ENCODE assay signal across 1 cellular context in genomic region chr5:141811287-141812155, GRCh38.
TF ChIP-seq lines count a peak whose summit lies in the region.

No MANE protein-coding gene starts in this region.

TF ChIP-seq in WTC11, 78 proteins besides CTCF, POLR2A, EP300 and RAD21 (continued from another document):
- TF ChIP-seq USF2 (CRISPR knock-in tag; IDR thresholded peaks at IDR 0.05): 0 out of 2 replicates have a peak, but pooled peaks have one; percentile 6
- no peak for TF ChIP-seq ZNF138 (CRISPR knock-in tag; conservative IDR thresholded peaks at IDR 0.05)
- TF ChIP-seq ELF4 (CRISPR knock-in tag; IDR thresholded peaks at IDR 0.05; ENCODE audit: low read depth): no peak
- TF ChIP-seq ZNF317 (CRISPR knock-in tag; IDR thresholded peaks at IDR 0.05; ENCODE audit: borderline replicate concordance, low read depth): no peak
- peak; percentile 84; the same call in 1 of the 2 replicates for TF ChIP-seq FOXP4 (CRISPR knock-in tag; IDR thresholded peaks at IDR 0.05)
- TF ChIP-seq KAT7 (CRISPR knock-in tag; IDR thresholded peaks at IDR 0.05; ENCODE audit: borderline replicate concordance): 0 out of 2 replicates have a peak, but pooled peaks have one; percentile 24
- TF ChIP-seq ZNF532 (CRISPR knock-in tag; IDR thresholded peaks at IDR 0.05; ENCODE audit: borderline replicate concordance): no peak
- no peak for TF ChIP-seq MXD4 (CRISPR knock-in tag; IDR thresholded peaks at IDR 0.05; ENCODE audit: borderline replicate concordance)
- no peak for TF ChIP-seq GTF2I (CRISPR knock-in tag; conservative IDR thresholded peaks at IDR 0.05)
- TF ChIP-seq SMAD3 (CRISPR knock-in tag; IDR thresholded peaks at IDR 0.05; ENCODE audit: borderline replicate concordance): no peak
- no peak for TF ChIP-seq OVOL2 (CRISPR knock-in tag; IDR thresholded peaks at IDR 0.05; ENCODE audit: borderline replicate concordance)
- no peak for TF ChIP-seq ZNF219 (CRISPR knock-in tag; IDR thresholded peaks at IDR 0.05; ENCODE audit: borderline replicate concordance)
- TF ChIP-seq MYBL2 (CRISPR knock-in tag; IDR thresholded peaks at IDR 0.05): 0 out of 2 replicates have a peak, but pooled peaks have one; percentile 21
- no peak for TF ChIP-seq ZMAT4 (CRISPR knock-in tag; IDR thresholded peaks at IDR 0.05)
- TF ChIP-seq ESRRA (CRISPR knock-in tag; IDR thresholded peaks at IDR 0.05; ENCODE audit: borderline replicate concordance): no peak
- TF ChIP-seq NR2C2 (CRISPR knock-in tag; IDR thresholded peaks at IDR 0.05): no peak
- TF ChIP-seq AR (CRISPR knock-in tag; IDR thresholded peaks at IDR 0.05): no peak
- TF ChIP-seq ZNF425 (CRISPR knock-in tag; conservative IDR thresholded peaks at IDR 0.05): no peak
- TF ChIP-seq HMGXB4 (CRISPR knock-in tag; IDR thresholded peaks at IDR 0.05): 0 out of 2 replicates have a peak, but pooled peaks have one; percentile 59
- no peak for TF ChIP-seq E2F4 (CRISPR knock-in tag; IDR thresholded peaks at IDR 0.05; ENCODE audit: borderline replicate concordance, low read depth)
- TF ChIP-seq MAX (CRISPR knock-in tag; IDR thresholded peaks at IDR 0.05): peak; percentile 92
- peak; percentile 41; the same call in 1 of the 2 replicates for TF ChIP-seq PRDM15 (CRISPR knock-in tag; IDR thresholded peaks at IDR 0.05)
- TF ChIP-seq TEAD4 (CRISPR knock-in tag; IDR thresholded peaks at IDR 0.05): 0 out of 2 replicates have a peak, but pooled peaks have one; percentile 58
- no peak for TF ChIP-seq SP1 (CRISPR knock-in tag; conservative IDR thresholded peaks at IDR 0.05)
- TF ChIP-seq FOXP1 (CRISPR knock-in tag; IDR thresholded peaks at IDR 0.05; ENCODE audit: borderline replicate concordance): peak; percentile 48; the same call in 1 of the 2 replicates
- TF ChIP-seq USF1 (CRISPR knock-in tag; IDR thresholded peaks at IDR 0.05): 0 out of 2 replicates have a peak, but pooled peaks have one; percentile 28
- no peak for TF ChIP-seq ATF6 (CRISPR knock-in tag; IDR thresholded peaks at IDR 0.05)
- no peak for TF ChIP-seq SMAD4 (CRISPR knock-in tag; IDR thresholded peaks at IDR 0.05)
- no peak for TF ChIP-seq EMX1 (CRISPR knock-in tag; IDR thresholded peaks at IDR 0.05)
